Comparison of ENCODE assay signal across 8 cellular contexts in genomic region chr9:130128251-130128650, GRCh38. TPM values are rescaled to one million over a fixed set of nuclear protein-coding genes. Genes with fewer than 3 reads are reported as not detected.
DNase-seq lines count a peak whose midpoint lies in the region; ATAC-seq and TF ChIP-seq lines count a peak whose summit lies in the region.

No MANE protein-coding gene starts in this region.

- H4K20me1 ChIP-seq in GM23338 (replicated peaks; ENCODE audit: insufficient read depth) = no peaks in the 10 kb centered on the region
- H4K20me1 ChIP-seq in mammary epithelial cell (ENCODE audit: insufficient read depth, low read length) = no peaks in the 10 kb centered on the region

- peak; percentile 55 to 83 (median 64) for DNase-seq in CD4-positive, alpha-beta T cell
- DNase-seq in GM23338 (ENCODE audit: low spot score) (no peak), SJSA1 (ENCODE audit: low read depth in 1 of 2, low spot score in 2 of 2) (peak in 1 of 2 experiments; percentile 17), mesothelial cell of epicardium (ENCODE audit: low spot score in 2 of 2, unreplicated experiment in 2 of 2) (no peak), iPS-NIHi11 (ENCODE audit: low spot score) (no peak), mammary epithelial cell (no peak)
- DNase-seq in activated naive CD4-positive, alpha-beta T cell treated with anti-CD3 and anti-CD28 coated beads, Interleukin-2, amount 50 U/mL, for 16 hours = peak; percentile 47
- DNase-seq in stimulated activated naive CD4-positive, alpha-beta T cell (lab: John Stamatoyannopoulos, UW) = peak; percentile 29 to 87 (median 70)

- POLR2A ChIA-PET in CD4-positive, alpha-beta T cell (lab: Charles Lee) = interaction anchor here (0.7 to 2.0 kb wide), 22 partner anchors 11 to 565 kb away, joined by 3 to 11 read pairs (median 4); partner anchors contain the start of genes C9orf78, EXOSC2, FNBP1 and USP20

- H3K9me3 Mint-ChIP-seq in CD4-positive, alpha-beta T cell = no peaks in the 10 kb centered on the region
- no peaks in the 10 kb centered on the region for H3K9me3 Mint-ChIP-seq in GM23338
- no peaks in the 10 kb centered on the region for H3K9me3 Mint-ChIP-seq in mesothelial cell of epicardium

- peak overlapping the region; percentile 95 for H3K27ac ChIP-seq in CD4-positive, alpha-beta T cell (ENCODE audit: low read depth, low read length)
- H3K27ac ChIP-seq in GM23338 (ENCODE audit: low read depth) (peak overlapping the region; percentile 26; the same call in 1 of the 2 replicates), SJSA1 (peak overlapping the region; percentile 90), mammary epithelial cell (ENCODE audit: insufficient read depth, low read depth, low read length) (no peak overlapping the region)

- H3K9me3 ChIP-seq in CD4-positive, alpha-beta T cell (ENCODE audit: control insufficient read depth, low read length) = no peaks in the 10 kb centered on the region
- H3K9me3 ChIP-seq in SJSA1 (replicated peaks) = no peaks in the 10 kb centered on the region
- H3K9me3 ChIP-seq in mammary epithelial cell (replicated peaks; ENCODE audit: insufficient read depth, low read length) = no peaks in the 10 kb centered on the region

- H3K9me2 ChIP-seq in GM23338 (ENCODE audit: insufficient read depth) = no peaks in the 10 kb centered on the region

- dilution Hi-C loops in mammary epithelial cell (cut with HindIII; ENCODE audit: low sequenced_read_pairs) = loop anchor here (5.0 kb wide), 1 partner anchor 39 kb away; no protein-coding TSS in a partner anchor

- peak overlapping the region; percentile 71 for H3K4me3 Mint-ChIP-seq in CD4-positive, alpha-beta T cell
- H3K4me3 Mint-ChIP-seq in GM23338 = no peak overlapping the region
- no peak overlapping the region for H3K4me3 Mint-ChIP-seq in mesothelial cell of epicardium

- H2AFZ ChIP-seq in GM23338 = no peak overlapping the region
- no peak overlapping the region for H2AFZ ChIP-seq in mammary epithelial cell (ENCODE audit: low read depth, low read length)

- H3K4me2 ChIP-seq in GM23338 (no peak overlapping the region), mammary epithelial cell (ENCODE audit: insufficient read depth, low read depth, low read length) (no peak overlapping the region)

- H3K27me3 Mint-ChIP-seq in CD4-positive, alpha-beta T cell = no peaks in the 10 kb centered on the region
- peaks cover 8% of the 10 kb centered on the region for H3K27me3 Mint-ChIP-seq in GM23338 (ENCODE audit: insufficient read depth, low read depth, poor library complexity)
- H3K27me3 Mint-ChIP-seq in mesothelial cell of epicardium (ENCODE audit: low read depth) = no peaks in the 10 kb centered on the region

- TF ChIP-seq CTCF in CD4-positive, alpha-beta T cell (IDR thresholded peaks at IDR 0.05) = no peak
- no peak for TF ChIP-seq CTCF in GM23338 (conservative IDR thresholded peaks at IDR 0.05; ENCODE audit: low read depth in 2 of 2)
- TF ChIP-seq CTCF in mesothelial cell of epicardium (IDR thresholded peaks at IDR 0.05; ENCODE audit: unreplicated experiment) = no peak
- TF ChIP-seq CTCF in mammary epithelial cell (conservative IDR thresholded peaks at IDR 0.05 in 1 of 2, IDR thresholded peaks at IDR 0.05 in 1 of 2; ENCODE audit: extremely low read depth in 1 of 2, insufficient read depth in 1 of 2, low read depth in 1 of 2, low read length in 2 of 2) = no peak

- peaks cover 40% of the 10 kb centered on the region for H3K36me3 Mint-ChIP-seq in CD4-positive, alpha-beta T cell (ENCODE audit: low read depth)
- H3K36me3 Mint-ChIP-seq in GM23338 (ENCODE audit: low read depth) = peaks cover 17% of the 10 kb centered on the region
- peaks cover 37% of the 10 kb centered on the region for H3K36me3 Mint-ChIP-seq in mesothelial cell of epicardium

- intact Hi-C loops in CD4-positive, alpha-beta T cell (cut with DNase I, micrococcal nuclease) = loop anchor here (1.0 to 5.0 kb wide), 4 partner anchors 17 to 109 kb away; partner anchors contain the start of gene NCS1 (in 1 of the 2)
- intact Hi-C loops in mammary epithelial cell (cut with micrococcal nuclease) = no loop called here

- peak overlapping the region; percentile 98 for H3K27ac Mint-ChIP-seq in CD4-positive, alpha-beta T cell
- no peak overlapping the region; the same call in 1 of the 2 replicates for H3K27ac Mint-ChIP-seq in GM23338
- H3K27ac Mint-ChIP-seq in mesothelial cell of epicardium = peak overlapping the region; percentile 92

- 0 out of 2 replicates have a peak, but pooled peaks cover 5% of the 10 kb centered on the region for H3F3A ChIP-seq in GM23338 (replicated peaks; ENCODE audit: low read depth)

- CTCF ChIA-PET in CD4-positive, alpha-beta T cell (lab: Charles Lee) = interaction anchor here (0.7 to 3.4 kb wide), 3 partner anchors 21 to 985 kb away, joined by 3 to 13 read pairs (median 8); no protein-coding TSS in a partner anchor
- CTCF ChIA-PET in mammary epithelial cell (lab: Charles Lee; ENCODE audit: low non-redundant PET) = no interaction called here

- H3K79me2 ChIP-seq in GM23338 (replicated peaks; ENCODE audit: insufficient read depth) = no peaks in the 10 kb centered on the region
- H3K79me2 ChIP-seq in mammary epithelial cell (ENCODE audit: insufficient read depth, low read length) = no peaks in the 10 kb centered on the region

- no peak overlapping the region for H3K4me3 ChIP-seq in GM23338
- no peak overlapping the region for H3K4me3 ChIP-seq in SJSA1
- no peak overlapping the region for H3K4me3 ChIP-seq in mammary epithelial cell (replicated peaks in 1 of 3; ENCODE audit: insufficient read depth in 1 of 3, low read depth in 2 of 3, low read length in 3 of 3)

- H3K36me3 ChIP-seq in GM23338 (ENCODE audit: insufficient read depth) (peaks cover 10% of the 10 kb centered on the region; the same call in 1 of the 2 replicates), SJSA1 (peaks cover 41% of the 10 kb centered on the region), mammary epithelial cell (ENCODE audit: insufficient read depth, low read length) (no peaks in the 10 kb centered on the region)

- BruUV-seq in mammary epithelial cell (replicated peaks; lab: Mats Ljungman, UMichigan) = no TSS peak

- H3K9ac ChIP-seq in mammary epithelial cell (ENCODE audit: insufficient read depth, low read length) = no peak overlapping the region

- H3K4me1 Mint-ChIP-seq in CD4-positive, alpha-beta T cell (ENCODE audit: low read depth) = peaks cover 59% of the 10 kb centered on the region
- H3K4me1 Mint-ChIP-seq in GM23338 (peaks cover 14% of the 10 kb centered on the region), mesothelial cell of epicardium (peaks cover 44% of the 10 kb centered on the region)

- in situ Hi-C loops in mammary epithelial cell (cut with MboI; ENCODE audit: low sequenced_read_pairs in 2 of 2) = no loop called here

- H3K4me1 ChIP-seq in GM23338 (ENCODE audit: insufficient read depth) = no peaks in the 10 kb centered on the region
- peaks cover 22% of the 10 kb centered on the region for H3K4me1 ChIP-seq in SJSA1 (replicated peaks)
- peaks cover 14% of the 10 kb centered on the region for H3K4me1 ChIP-seq in mammary epithelial cell (ENCODE audit: insufficient read depth, low read length)

- WGBS in mammary epithelial cell (ENCODE audit: low coverage, missing lambda C conversion rate) = 70% methylated on average over 5 of the region's 6 CpGs

- H3K27me3 ChIP-seq in CD4-positive, alpha-beta T cell (ENCODE audit: control insufficient read depth, insufficient read depth, low read length) = no peaks in the 10 kb centered on the region
- H3K27me3 ChIP-seq in GM23338 (ENCODE audit: insufficient read depth) = no peaks in the 10 kb centered on the region
- no peaks in the 10 kb centered on the region for H3K27me3 ChIP-seq in SJSA1 (replicated peaks)
- H3K27me3 ChIP-seq in mammary epithelial cell (ENCODE audit: insufficient read depth, low read length) = no peaks in the 10 kb centered on the region

- peak; percentile 88 for ATAC-seq in CD4-positive, alpha-beta T cell (ENCODE audit: poor library complexity)
- ATAC-seq in GM23338 = no peak

TF ChIP-seq in GM23338, 12 proteins besides CTCF, POLR2A, EP300 and RAD21 (continues in another document):
- TF ChIP-seq EZH2phosphoT487 (IDR thresholded peaks at IDR 0.05; ENCODE audit: unreplicated experiment) (no peak), ZNF114 (CRISPR knock-in tag; IDR thresholded peaks at IDR 0.05) (no peak), REST (IDR thresholded peaks at IDR 0.05; ENCODE audit: unreplicated experiment) (no peak), CREB1 (CRISPR knock-in tag; IDR thresholded peaks at IDR 0.05; ENCODE audit: low read depth) (no peak), STAT1 (IDR thresholded peaks at IDR 0.05; ENCODE audit: unreplicated experiment) (no peak), NANOG (IDR thresholded peaks at IDR 0.05; ENCODE audit: borderline replicate concordance) (no peak), POLR2AphosphoS5 (IDR thresholded peaks at IDR 0.05; ENCODE audit: low read depth) (no peak)

RNA-seq across cellular contexts. Expression of gene NCS1, which starts 44.0 kb away (rescaled TPM):
- total RNA-seq in CD4-positive, alpha-beta T cell = under 1 TPM in 1 of 2 experiments, not detected in 1; 0.17 TPM
- 28.8 and 34.3 TPM in 2 replicates for total RNA-seq in GM23338 (2014; rRNA removed; shearing (Covaris generic))
- polyA plus RNA-seq in GM23338 (2016; fragmentation: Nextera tagmentation; extraction: Ambion mirVana) (8.2 and 10.3 TPM in 2 replicates), mammary epithelial cell (59.8 TPM)
- 31.5 and 44.6 TPM in 2 replicates for total RNA-seq in SJSA1 (2014; rRNA removed; shearing (Covaris generic))
- total RNA-seq in mesothelial cell of epicardium (44.7 to 47.1 TPM (median 44.8 TPM) in 3 replicates), mammary epithelial cell (10 to 100 TPM; 76.5 to 85.4 TPM)
- polyA minus RNA-seq in mammary epithelial cell = 53.3 TPM

Comparison
In these comparisons a context has a peak if more than half of its experiments do, and no peak if none do; other contexts are left out.
1. DNase-seq: peak in CD4-positive, alpha-beta T cell (10 of 10), activated naive CD4-positive, alpha-beta T cell treated with anti-CD3 and anti-CD28 coated beads, Interleukin-2, amount 50 U/mL, for 16 hours (single experiment) and stimulated activated naive CD4-positive, alpha-beta T cell (6 of 6); none in GM23338 (single experiment), mesothelial cell of epicardium (0 of 2), iPS-NIHi11 (single experiment) and mammary epithelial cell (single experiment).
2. RNA of gene NCS1, which starts 44.0 kb away (total RNA-seq): 76.5 to 85.4 TPM in mammary epithelial cell, 44.7 to 47.1 TPM in mesothelial cell of epicardium, 31.5 to 44.6 TPM in SJSA1 and 28.8 to 34.3 TPM in GM23338; 0.17 TPM in CD4-positive, alpha-beta T cell; every median in the first group is over 10 times any median in the second.